18 cellular contexts compared by ENCODE assay signal in genomic region chr4:41427306-41427882, GRCh38.
DNase-seq lines count a peak whose midpoint lies in the region; ATAC-seq and TF ChIP-seq lines count a peak whose summit lies in the region.
"Had no signal": no experiment of that assay in that cellular context is flagged by ENCODE, and none has a peak within 500 bp of the region (broad histone marks: within the 10 kb centered on the region; RNA-seq: fewer than 3 reads in every experiment).

No MANE protein-coding gene starts in this region.

- no peaks in the 10 kb centered on the region for H3K36me3 Mint-ChIP-seq in brain
- no peaks in the 10 kb centered on the region for H3K36me3 Mint-ChIP-seq in progenitor cell of endocrine pancreas (ENCODE audit: insufficient read depth)
- H3K36me3 Mint-ChIP-seq: activated naive CD8-positive, alpha-beta T cell treated with anti-CD3 and anti-CD28 coated beads, Interleukin-2, amount 10 ng/mL, durations not matched to agents 7 days and 5 days had no signal

- H3K9me3 Mint-ChIP-seq in brain: peaks cover 0 to 5% (median 2%) of the 10 kb centered on the region in 5 experiments
- H3K9me3 Mint-ChIP-seq in progenitor cell of endocrine pancreas (ENCODE audit: low read depth): no peaks in the 10 kb centered on the region
- H3K9me3 Mint-ChIP-seq: activated naive CD8-positive, alpha-beta T cell treated with anti-CD3 and anti-CD28 coated beads, Interleukin-2, amount 10 ng/mL, durations not matched to agents 7 days and 5 days; dendritic cell treated with granulocyte-macrophage colony-stimulating factor and Interleukin-4, amounts not matched to agents 40 ng/mL and 50 ng/mL, for 4 days had no signal

- H3K4me3 ChIP-seq in WERI-Rb-1 (ENCODE audit: low read depth, low read length): no peak overlapping the region
- H3K4me3 ChIP-seq: GM23248 had no signal

- H3K27me3 Mint-ChIP-seq in brain: no peaks in the 10 kb centered on the region
- peaks cover 6% of the 10 kb centered on the region for H3K27me3 Mint-ChIP-seq in progenitor cell of endocrine pancreas
- H3K27me3 Mint-ChIP-seq: activated naive CD8-positive, alpha-beta T cell treated with anti-CD3 and anti-CD28 coated beads, Interleukin-2, amount 10 ng/mL, durations not matched to agents 7 days and 5 days had no signal

- H3K27ac ChIP-seq in 22Rv1: 0 out of 2 replicates have a peak overlapping the region, but pooled peaks have one; percentile 4
- H3K27ac ChIP-seq in WERI-Rb-1: no peak overlapping the region
- H3K27ac ChIP-seq: GM23248, KMS-11 had no signal

- H3K4me3 Mint-ChIP-seq in brain (peak overlapping the region in 2 of 5 experiments; percentile 2 to 37), progenitor cell of endocrine pancreas (ENCODE audit: low read depth) (no peak overlapping the region)
- H3K4me3 Mint-ChIP-seq: activated naive CD8-positive, alpha-beta T cell treated with anti-CD3 and anti-CD28 coated beads, Interleukin-2, amount 10 ng/mL, durations not matched to agents 7 days and 5 days; dendritic cell treated with granulocyte-macrophage colony-stimulating factor and Interleukin-4, amounts not matched to agents 40 ng/mL and 50 ng/mL, for 4 days had no signal

- TF ChIP-seq CTCF in 22Rv1 (IDR thresholded peaks at IDR 0.05) (no peak), brain (conservative IDR thresholded peaks at IDR 0.05) (no peak), progenitor cell of endocrine pancreas (IDR thresholded peaks at IDR 0.05; ENCODE audit: unreplicated experiment) (no peak), WERI-Rb-1 (IDR thresholded peaks at IDR 0.05; ENCODE audit: low read depth, low read length) (no peak)

- no peak for ATAC-seq in HG02798 (IDR thresholded peaks at IDR 0.05; ENCODE audit: poor library complexity, unreplicated experiment)
- ATAC-seq: activated CD4-positive, CD25-positive, alpha-beta regulatory T cell treated with anti-CD3 and anti-CD28 coated beads, Interleukin-2, amount 50 U/mL, for 24 hours; PC-3; stimulated activated naive CD8-positive, alpha-beta T cell treated with anti-CD3 and anti-CD28 coated beads, Interleukin-15, Interleukin-2, amounts not matched to agents 100 U/mL and 50 U/mL, for 24 hours had no signal

- H3K4me1 Mint-ChIP-seq in brain: peaks cover 71% of the 10 kb centered on the region
- H3K4me1 Mint-ChIP-seq in progenitor cell of endocrine pancreas (ENCODE audit: low read depth): peaks cover 37% of the 10 kb centered on the region
- H3K4me1 Mint-ChIP-seq: activated naive CD8-positive, alpha-beta T cell treated with anti-CD3 and anti-CD28 coated beads, Interleukin-2, amount 10 ng/mL, durations not matched to agents 7 days and 5 days had no signal

- H3K27ac Mint-ChIP-seq in brain (peak overlapping the region in 4 of 5 experiments; percentile 25 to 93 (median 56)), progenitor cell of endocrine pancreas (peak overlapping the region; percentile 78)
- H3K27ac Mint-ChIP-seq: activated naive CD8-positive, alpha-beta T cell treated with anti-CD3 and anti-CD28 coated beads, Interleukin-2, amount 10 ng/mL, durations not matched to agents 7 days and 5 days; dendritic cell treated with granulocyte-macrophage colony-stimulating factor and Interleukin-4, amounts not matched to agents 40 ng/mL and 50 ng/mL, for 4 days had no signal

- no peaks in the 10 kb centered on the region for H3K36me3 ChIP-seq in WERI-Rb-1

- H3K27me3 ChIP-seq in WERI-Rb-1 (ENCODE audit: insufficient read depth, low read depth, severe bottlenecking): no peaks in the 10 kb centered on the region

- DNase-seq in islet precursor cell (peak; percentile 60), progenitor cell of endocrine pancreas (ENCODE audit: low spot score, unreplicated experiment) (no peak), WERI-Rb-1 (no peak), SKM-1 (lab: John Stamatoyannopoulos, UW; ENCODE audit: unreplicated experiment) (no peak), NK-92 (lab: John Stamatoyannopoulos, UW; ENCODE audit: unreplicated experiment) (no peak)
- DNase-seq: activated CD8-positive, alpha-beta memory T cell treated with anti-CD3 and anti-CD28 coated beads, Interleukin-2, amount 50 U/mL, for 4 hours; activated naive CD8-positive, alpha-beta T cell treated with anti-CD3 and anti-CD28 coated beads, Interleukin-2, amount 10 ng/mL, durations not matched to agents 7 days and 5 days; GM23248; NCI-H510A treated with DMSO at 0.1 percent for 48 hours; PC-3; retina; stimulated activated naive CD8-positive, alpha-beta T cell treated with anti-CD3 and anti-CD28 coated beads, Interleukin-15, Interleukin-2, amounts not matched to agents 100 U/mL and 50 U/mL, for 24 hours had no signal

- H3K9me3 ChIP-seq in WERI-Rb-1 (ENCODE audit: severe bottlenecking): no peaks in the 10 kb centered on the region
